Comparison of ENCODE assay signal across 2 cellular contexts in the genomic region with DNA sequence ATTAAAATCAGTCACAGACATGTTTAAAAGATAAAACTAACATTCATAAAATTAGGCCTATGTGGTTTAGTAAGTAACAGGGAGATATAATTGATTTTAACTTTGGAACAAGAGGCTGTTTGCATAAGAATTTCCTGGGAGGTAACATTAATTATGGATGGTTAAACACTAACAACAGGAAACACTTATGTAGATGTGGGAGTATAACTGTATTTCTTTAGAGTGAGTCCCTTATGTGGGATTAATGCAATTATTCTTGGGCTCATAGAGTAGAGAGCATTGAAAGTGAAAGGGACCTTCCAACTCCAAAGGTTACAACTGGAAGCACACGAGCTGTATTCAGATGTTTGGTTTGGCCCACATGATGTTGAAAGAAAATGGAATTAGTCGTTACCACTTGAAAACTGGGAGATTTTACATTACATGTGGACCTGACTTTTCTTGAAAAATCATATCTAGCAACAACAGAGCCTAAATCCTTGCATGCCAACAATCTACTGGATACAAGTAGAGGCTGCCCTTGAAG.
A peak's percentile ranks its signal among the peaks of the same experiment; 100 is the strongest.
TF ChIP-seq lines count a peak whose summit lies in the region.

No MANE protein-coding gene starts in this region.

TF ChIP-seq in liver, 16 proteins besides CTCF, POLR2A, EP300 and RAD21:
- TF ChIP-seq SP1 (IDR thresholded peaks at IDR 0.05) (peak; percentile 89), HNF4A (conservative IDR thresholded peaks at IDR 0.05) (peak; percentile 68 to 75), FOXA1 (IDR thresholded peaks at IDR 0.05) (no peak), NR2F2 (IDR thresholded peaks at IDR 0.05) (no peak), RXRA (IDR thresholded peaks at IDR 0.05) (peak in 1 of 2 donors; percentile 28), FOXA2 (IDR thresholded peaks at IDR 0.05) (no peak), GABPA (IDR thresholded peaks at IDR 0.05 in 1 of 2, conservative IDR thresholded peaks at IDR 0.05 in 1 of 2) (no peak), YY1 (IDR thresholded peaks at IDR 0.05) (peak; percentile 67), HNF4G (IDR thresholded peaks at IDR 0.05) (peak; percentile 30), EGR1 (IDR thresholded peaks at IDR 0.05; ENCODE audit: low read depth in 2 of 2) (peak in 1 of 2 donors; percentile 18), TAF1 (conservative IDR thresholded peaks at IDR 0.05) (no peak), JUND (IDR thresholded peaks at IDR 0.05) (peak; percentile 12 to 33)
- TF ChIP-seq, protein P1, sequence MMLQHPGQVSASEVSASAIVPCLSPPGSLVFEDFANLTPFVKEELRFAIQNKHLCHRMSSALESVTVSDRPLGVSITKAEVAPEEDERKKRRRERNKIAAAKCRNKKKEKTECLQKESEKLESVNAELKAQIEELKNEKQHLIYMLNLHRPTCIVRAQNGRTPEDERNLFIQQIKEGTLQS (IDR thresholded peaks at IDR 0.05): no peak
- TF ChIP-seq, protein P2, sequence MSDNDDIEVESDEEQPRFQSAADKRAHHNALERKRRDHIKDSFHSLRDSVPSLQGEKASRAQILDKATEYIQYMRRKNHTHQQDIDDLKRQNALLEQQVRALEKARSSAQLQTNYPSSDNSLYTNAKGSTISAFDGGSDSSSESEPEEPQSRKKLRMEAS (IDR thresholded peaks at IDR 0.05): peak; percentile 40
- TF ChIP-seq, protein P3, sequence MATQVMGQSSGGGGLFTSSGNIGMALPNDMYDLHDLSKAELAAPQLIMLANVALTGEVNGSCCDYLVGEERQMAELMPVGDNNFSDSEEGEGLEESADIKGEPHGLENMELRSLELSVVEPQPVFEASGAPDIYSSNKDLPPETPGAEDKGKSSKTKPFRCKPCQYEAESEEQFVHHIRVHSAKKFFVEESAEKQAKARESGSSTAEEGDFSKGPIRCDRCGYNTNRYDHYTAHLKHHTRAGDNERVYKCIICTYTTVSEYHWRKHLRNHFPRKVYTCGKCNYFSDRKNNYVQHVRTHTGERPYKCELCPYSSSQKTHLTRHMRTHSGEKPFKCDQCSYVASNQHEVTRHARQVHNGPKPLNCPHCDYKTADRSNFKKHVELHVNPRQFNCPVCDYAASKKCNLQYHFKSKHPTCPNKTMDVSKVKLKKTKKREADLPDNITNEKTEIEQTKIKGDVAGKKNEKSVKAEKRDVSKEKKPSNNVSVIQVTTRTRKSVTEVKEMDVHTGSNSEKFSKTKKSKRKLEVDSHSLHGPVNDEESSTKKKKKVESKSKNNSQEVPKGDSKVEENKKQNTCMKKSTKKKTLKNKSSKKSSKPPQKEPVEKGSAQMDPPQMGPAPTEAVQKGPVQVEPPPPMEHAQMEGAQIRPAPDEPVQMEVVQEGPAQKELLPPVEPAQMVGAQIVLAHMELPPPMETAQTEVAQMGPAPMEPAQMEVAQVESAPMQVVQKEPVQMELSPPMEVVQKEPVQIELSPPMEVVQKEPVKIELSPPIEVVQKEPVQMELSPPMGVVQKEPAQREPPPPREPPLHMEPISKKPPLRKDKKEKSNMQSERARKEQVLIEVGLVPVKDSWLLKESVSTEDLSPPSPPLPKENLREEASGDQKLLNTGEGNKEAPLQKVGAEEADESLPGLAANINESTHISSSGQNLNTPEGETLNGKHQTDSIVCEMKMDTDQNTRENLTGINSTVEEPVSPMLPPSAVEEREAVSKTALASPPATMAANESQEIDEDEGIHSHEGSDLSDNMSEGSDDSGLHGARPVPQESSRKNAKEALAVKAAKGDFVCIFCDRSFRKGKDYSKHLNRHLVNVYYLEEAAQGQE (IDR thresholded peaks at IDR 0.05): peak; percentile 52
TF ChIP-seq in liver: peak in this region for 9.

TF ChIP-seq in HepG2, 621 proteins besides CTCF, POLR2A, EP300 and RAD21:
- TF ChIP-seq ZNF772 (CRISPR knock-in tag; IDR thresholded peaks at IDR 0.05): no peak
- TF ChIP-seq STAT5B (CRISPR knock-in tag; IDR thresholded peaks at IDR 0.05): no peak
- TF ChIP-seq HNRNPL (IDR thresholded peaks at IDR 0.05; ENCODE audit: low read depth, low read length): no peak
- TF ChIP-seq ZNF543 (CRISPR knock-in tag; IDR thresholded peaks at IDR 0.05): no peak
- TF ChIP-seq, protein P4, sequence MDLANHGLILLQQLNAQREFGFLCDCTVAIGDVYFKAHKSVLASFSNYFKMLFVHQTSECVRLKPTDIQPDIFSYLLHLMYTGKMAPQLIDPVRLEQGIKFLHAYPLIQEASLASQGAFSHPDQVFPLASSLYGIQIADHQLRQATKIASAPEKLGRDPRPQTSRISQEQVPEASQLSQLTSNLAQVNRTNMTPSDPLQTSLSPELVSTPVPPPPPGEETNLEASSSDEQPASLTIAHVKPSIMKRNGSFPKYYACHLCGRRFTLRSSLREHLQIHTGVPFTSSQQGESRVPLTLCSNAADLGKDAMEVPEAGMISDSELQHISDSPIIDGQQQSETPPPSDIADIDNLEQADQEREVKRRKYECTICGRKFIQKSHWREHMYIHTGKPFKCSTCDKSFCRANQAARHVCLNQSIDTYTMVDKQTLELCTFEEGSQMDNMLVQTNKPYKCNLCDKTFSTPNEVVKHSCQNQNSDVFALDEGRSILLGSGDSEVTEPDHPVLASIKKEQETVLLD (CRISPR knock-in tag; IDR thresholded peaks at IDR 0.05; ENCODE audit: low read depth): no peak
- no peak for TF ChIP-seq HMGA1 (CRISPR knock-in tag; conservative IDR thresholded peaks at IDR 0.05)
- TF ChIP-seq, protein P5, sequence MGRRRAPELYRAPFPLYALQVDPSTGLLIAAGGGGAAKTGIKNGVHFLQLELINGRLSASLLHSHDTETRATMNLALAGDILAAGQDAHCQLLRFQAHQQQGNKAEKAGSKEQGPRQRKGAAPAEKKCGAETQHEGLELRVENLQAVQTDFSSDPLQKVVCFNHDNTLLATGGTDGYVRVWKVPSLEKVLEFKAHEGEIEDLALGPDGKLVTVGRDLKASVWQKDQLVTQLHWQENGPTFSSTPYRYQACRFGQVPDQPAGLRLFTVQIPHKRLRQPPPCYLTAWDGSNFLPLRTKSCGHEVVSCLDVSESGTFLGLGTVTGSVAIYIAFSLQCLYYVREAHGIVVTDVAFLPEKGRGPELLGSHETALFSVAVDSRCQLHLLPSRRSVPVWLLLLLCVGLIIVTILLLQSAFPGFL (CRISPR knock-in tag; IDR thresholded peaks at IDR 0.05): no peak
